1 cellular context compared by ENCODE assay signal in genomic region chr3:37029516-37030163, GRCh38.
TF ChIP-seq lines count a peak whose summit lies in the region.

No MANE protein-coding gene starts in this region.

TF ChIP-seq in HepG2, 621 proteins besides CTCF, POLR2A, EP300 and RAD21:
- no peak for TF ChIP-seq ZNF703 (CRISPR knock-in tag; IDR thresholded peaks at IDR 0.05; ENCODE audit: borderline replicate concordance)
- no peak for TF ChIP-seq ZFP36L1 (CRISPR knock-in tag; IDR thresholded peaks at IDR 0.05)
- no peak for TF ChIP-seq ZNF503 (CRISPR knock-in tag; IDR thresholded peaks at IDR 0.05)
- no peak for TF ChIP-seq THRA (CRISPR knock-in tag; IDR thresholded peaks at IDR 0.05; ENCODE audit: borderline replicate concordance)
- TF ChIP-seq ARNT (IDR thresholded peaks at IDR 0.05), result no peak
- no peak for TF ChIP-seq TOE1 (CRISPR knock-in tag; IDR thresholded peaks at IDR 0.05)
- TF ChIP-seq MAFG (CRISPR knock-in tag; IDR thresholded peaks at IDR 0.05), result no peak
- no peak for TF ChIP-seq ZNF331 (CRISPR knock-in tag; IDR thresholded peaks at IDR 0.05)
- no peak for TF ChIP-seq ZNF747 (CRISPR knock-in tag; IDR thresholded peaks at IDR 0.05; ENCODE audit: borderline replicate concordance)
- no peak for TF ChIP-seq GZF1 (CRISPR knock-in tag; IDR thresholded peaks at IDR 0.05)
- TF ChIP-seq ZNF234 (CRISPR knock-in tag; conservative IDR thresholded peaks at IDR 0.05), result no peak
- no peak for TF ChIP-seq ZNF710 (CRISPR knock-in tag; IDR thresholded peaks at IDR 0.05; ENCODE audit: borderline replicate concordance)
- TF ChIP-seq ATF3 (CRISPR knock-in tag; IDR thresholded peaks at IDR 0.05), result no peak
